In genomic region chr16:55824473-55824872, GRCh38 we compare ENCODE assay signal across 31 cellular contexts. TPM values are rescaled to one million over a fixed set of nuclear protein-coding genes. Genes with fewer than 3 reads are reported as not detected.
"Had no signal": no experiment of that assay in that cellular context is flagged by ENCODE, and none has a peak within 500 bp of the region (broad histone marks: within the 10 kb centered on the region; RNA-seq: fewer than 3 reads in every experiment).

No MANE protein-coding gene starts in this region.

- H3K9me3 Mint-ChIP-seq: immature natural killer cell; mesothelial cell of epicardium; natural killer cell; nephron progenitor cell; neural progenitor cell; stimulated activated effector memory CD8-positive, alpha-beta T cell treated with anti-CD3 and anti-CD28 coated beads, Interleukin-12 subunit alpha, Interleukin-12 subunit beta, amount 100 ng/mL, for 72 hours; stimulated activated naive CD8-positive, alpha-beta T cell treated with anti-CD3 and anti-CD28 coated beads, Interleukin-15, Interleukin-2, amounts not matched to agents 100 ng/mL and 50 ng/mL, for 24 hours had no signal

- DNase-seq: hypothalamus; immature natural killer cell; kidney; left cardiac atrium; left lung; mesendoderm; naive B cell; natural killer cell; nephron progenitor cell; pancreas; posterior cingulate gyrus; retina; right cardiac atrium; sigmoid colon; small intestine; spleen; stimulated activated CD4-positive, alpha-beta T cell treated with anti-CD3 and anti-CD28 coated beads, Interleukin-4, amount 100 ng/mL, for 24 hours; stimulated activated naive CD4-positive, alpha-beta T cell; tibial artery; trophoblast cell; uterus had no signal

- ATAC-seq: left cardiac atrium, left lung, natural killer cell, pancreas, right cardiac atrium had no signal

- H3K36me3 Mint-ChIP-seq: immature natural killer cell; mesothelial cell of epicardium; naive B cell; natural killer cell; neural progenitor cell; stimulated activated effector memory CD8-positive, alpha-beta T cell treated with anti-CD3 and anti-CD28 coated beads, Interleukin-12 subunit alpha, Interleukin-12 subunit beta, amount 100 ng/mL, for 72 hours had no signal

- H3K27ac Mint-ChIP-seq: immature natural killer cell; mesothelial cell of epicardium; naive B cell; natural killer cell; nephron progenitor cell; neural progenitor cell; stimulated activated effector memory CD8-positive, alpha-beta T cell treated with anti-CD3 and anti-CD28 coated beads, Interleukin-12 subunit alpha, Interleukin-12 subunit beta, amount 100 ng/mL, for 72 hours; stimulated activated naive CD8-positive, alpha-beta T cell treated with anti-CD3 and anti-CD28 coated beads, Interleukin-15, Interleukin-2, amounts not matched to agents 100 ng/mL and 50 ng/mL, for 24 hours had no signal

- H3K4me3 Mint-ChIP-seq: immature natural killer cell; mesothelial cell of epicardium; naive B cell; natural killer cell; nephron progenitor cell; neural progenitor cell; stimulated activated effector memory CD8-positive, alpha-beta T cell treated with anti-CD3 and anti-CD28 coated beads, Interleukin-12 subunit alpha, Interleukin-12 subunit beta, amount 100 ng/mL, for 72 hours; stimulated activated naive CD8-positive, alpha-beta T cell treated with anti-CD3 and anti-CD28 coated beads, Interleukin-15, Interleukin-2, amounts not matched to agents 100 ng/mL and 50 ng/mL, for 24 hours had no signal

- H3K4me1 Mint-ChIP-seq: immature natural killer cell; mesothelial cell of epicardium; naive B cell; natural killer cell; neural progenitor cell; stimulated activated effector memory CD8-positive, alpha-beta T cell treated with anti-CD3 and anti-CD28 coated beads, Interleukin-12 subunit alpha, Interleukin-12 subunit beta, amount 100 ng/mL, for 72 hours had no signal

RNA-seq across cellular contexts. Expression of gene CES5A, which starts 50.7 kb away (rescaled TPM):
- total RNA-seq: kidney, left lung, lung, mesothelial cell of epicardium, mononuclear cell, natural killer cell, omental fat pad, pancreas, prostate gland, sigmoid colon, spleen, subcutaneous adipose tissue, thoracic aorta, uterus had no signal
